Comparison of ENCODE assay signal across 20 cellular contexts in genomic region chr1:9985001-9985400, GRCh38. TPM values are rescaled to one million over a fixed set of nuclear protein-coding genes. Genes with fewer than 3 reads are reported as not detected.
"Had no signal": no experiment of that assay in that cellular context is flagged by ENCODE, and none has a peak within 500 bp of the region (broad histone marks: within the 10 kb centered on the region; RNA-seq: fewer than 3 reads in every experiment).

No MANE protein-coding gene starts in this region.

- H3K27me3 ChIP-seq: ascending aorta, stomach, tibial nerve, vagina had no signal

- H3K27ac ChIP-seq: ascending aorta, coronary artery, epithelial cell of prostate, vagina had no signal

- DNase-seq: activated CD4-positive, alpha-beta T cell treated with anti-CD3 and anti-CD28 coated beads, Interleukin-2, amount 50 U/mL, for 48 hours; activated CD4-positive, CD25-positive, alpha-beta regulatory T cell treated with anti-CD3 and anti-CD28 coated beads, Interleukin-2, amount 50 U/mL, for 72 hours; activated CD8-positive, alpha-beta memory T cell treated with anti-CD3 and anti-CD28 coated beads, Interleukin-2, amount 10 ng/mL, durations not matched to agents 7 days and 5 days; activated effector memory CD4-positive, alpha-beta T cell treated with anti-CD3 and anti-CD28 coated beads, Interleukin-2, amount 50 U/mL, for 16 hours; activated T-cell treated with anti-CD3 and anti-CD28 coated beads, Interleukin-2, amount 50 U/mL, for 24 hours; effector memory CD4-positive, alpha-beta T cell; glutamatergic neuron; mesenchymal stem cell; stimulated activated CD4-positive, alpha-beta T cell treated with anti-CD3 and anti-CD28 coated beads, Interleukin-4, amount 100 ng/mL, for 1 hour; stomach; T-helper 9 cell had no signal

- H3K4me3 Mint-ChIP-seq: activated CD8-positive, alpha-beta memory T cell treated with anti-CD3 and anti-CD28 coated beads, Interleukin-2, amount 10 ng/mL, durations not matched to agents 7 days and 5 days; activated naive CD8-positive, alpha-beta T cell; activated T-cell treated with anti-CD3 and anti-CD28 coated beads, Interleukin-2, amount 50 U/mL, for 24 hours; nephron had no signal

- H3K4me3 ChIP-seq: ascending aorta, coronary artery, stomach, tibial nerve, vagina had no signal

- H3K9me3 Mint-ChIP-seq: activated T-cell treated with anti-CD3 and anti-CD28 coated beads, Interleukin-2, amount 50 U/mL, for 24 hours; nephron had no signal

- H3K9me3 ChIP-seq: ascending aorta, stomach, tibial nerve, vagina had no signal

- ATAC-seq: activated CD8-positive, alpha-beta memory T cell treated with anti-CD3 and anti-CD28 coated beads, Interleukin-2, amount 10 ng/mL, durations not matched to agents 7 days and 5 days; left lobe of liver had no signal

- H3K4me1 Mint-ChIP-seq: activated CD8-positive, alpha-beta memory T cell treated with anti-CD3 and anti-CD28 coated beads, Interleukin-2, amount 10 ng/mL, durations not matched to agents 7 days and 5 days; nephron had no signal

- H3K4me1 ChIP-seq: ascending aorta, vagina had no signal

- H3K27ac Mint-ChIP-seq: activated CD8-positive, alpha-beta memory T cell treated with anti-CD3 and anti-CD28 coated beads, Interleukin-2, amount 10 ng/mL, durations not matched to agents 7 days and 5 days; activated naive CD8-positive, alpha-beta T cell; activated T-cell treated with anti-CD3 and anti-CD28 coated beads, Interleukin-2, amount 50 U/mL, for 24 hours; nephron had no signal

- H3K27me3 Mint-ChIP-seq: activated CD8-positive, alpha-beta memory T cell treated with anti-CD3 and anti-CD28 coated beads, Interleukin-2, amount 10 ng/mL, durations not matched to agents 7 days and 5 days; activated naive CD8-positive, alpha-beta T cell; activated T-cell treated with anti-CD3 and anti-CD28 coated beads, Interleukin-2, amount 50 U/mL, for 24 hours had no signal

RNA-seq across cellular contexts. Expression of gene RBP7, which starts 12.0 kb away (rescaled TPM):
- total RNA-seq: activated CD8-positive, alpha-beta memory T cell treated with anti-CD3 and anti-CD28 coated beads, Interleukin-2, amount 10 ng/mL, durations not matched to agents 7 days and 5 days; osteoblast had no signal
